Comparison of ENCODE assay signal across 8 cellular contexts in the genomic region with DNA sequence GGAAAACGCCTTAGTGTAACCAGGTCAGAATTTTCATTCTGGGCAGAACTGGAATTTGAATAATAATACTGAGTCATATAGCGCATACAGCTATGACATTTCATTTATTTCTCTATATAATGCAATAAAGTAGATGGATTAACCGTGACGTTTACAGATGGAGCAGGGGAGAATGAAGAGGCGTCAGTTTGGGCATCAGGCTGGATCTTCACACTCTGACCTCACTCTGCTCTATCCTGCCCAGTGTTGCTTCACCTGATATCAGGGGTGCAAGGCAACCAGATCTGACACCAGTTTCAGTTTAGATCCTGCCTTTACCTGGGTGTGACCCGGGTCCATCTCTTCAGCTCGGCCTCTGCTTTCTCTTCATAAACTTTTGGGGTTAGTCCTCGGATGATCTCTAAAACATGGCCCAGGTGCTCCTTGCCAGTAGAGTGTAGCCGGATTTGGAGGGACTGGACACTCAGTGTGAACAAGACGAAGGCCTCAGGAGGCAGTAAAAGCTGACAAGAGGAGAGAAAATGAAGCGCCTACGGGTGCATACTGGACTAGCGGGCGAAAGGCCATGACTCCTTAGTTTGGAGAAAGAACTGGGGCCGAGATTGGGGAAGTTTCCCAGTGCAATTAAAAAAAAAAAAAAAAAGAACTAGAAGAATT. TPM values are rescaled to one million over a fixed set of nuclear protein-coding genes. Genes with fewer than 3 reads are reported as not detected.
A peak's percentile ranks its signal among the peaks of the same experiment; 100 is the strongest.
DNase-seq lines count a peak whose midpoint lies in the region; ATAC-seq and TF ChIP-seq lines count a peak whose summit lies in the region.

No MANE protein-coding gene starts in this region.

- peak overlapping the region; percentile 96 to 98 for H3K27ac ChIP-seq in liver (ENCODE audit: low read depth in 1 of 2, low read length in 2 of 2)
- H3K27ac ChIP-seq in transverse colon: peak overlapping the region; percentile 93 to 99 (median 98)

- 27% methylated on average over 15 of the region's 15 CpGs for WGBS in liver
- WGBS in transverse colon (ENCODE audit: low coverage in 1 of 2), 2 donors: 21 to 26% methylated on average over 10 to 15 of the region's 15 CpGs

- TF ChIP-seq EP300 in transverse colon (IDR thresholded peaks at IDR 0.05; ENCODE audit: low read depth): no peak

- no peak for DNase-seq in astrocyte of the spinal cord (ENCODE audit: low read depth, low spot score)
- no peak for DNase-seq in transverse colon

- H3K36me3 ChIP-seq in liver (ENCODE audit: control insufficient read depth in 4 of 4, insufficient read depth in 3 of 4, low read depth in 1 of 4, low read length in 3 of 4) (no peaks in the 10 kb centered on the region), transverse colon (no peaks in the 10 kb centered on the region)

- ATAC-seq in GM18520 (IDR thresholded peaks at IDR 0.05; ENCODE audit: unreplicated experiment) (peak; percentile 2), HG03520 (IDR thresholded peaks at IDR 0.05; ENCODE audit: unreplicated experiment) (peak; percentile 11), HG02973 (IDR thresholded peaks at IDR 0.05; ENCODE audit: unreplicated experiment) (no peak), GM21825 (IDR thresholded peaks at IDR 0.05; ENCODE audit: unreplicated experiment) (no peak), HG03097 (IDR thresholded peaks at IDR 0.05; ENCODE audit: low FRiP score, unreplicated experiment) (no peak)

- H3K9me3 ChIP-seq in liver (ENCODE audit: control insufficient read depth in 4 of 4, low read length in 3 of 4) (no peaks in the 10 kb centered on the region), transverse colon (no peaks in the 10 kb centered on the region)

- H3K27me3 ChIP-seq in liver (ENCODE audit: control insufficient read depth in 4 of 4, insufficient read depth in 4 of 4, low read length in 3 of 4): no peaks in the 10 kb centered on the region
- no peaks in the 10 kb centered on the region for H3K27me3 ChIP-seq in transverse colon

- TF ChIP-seq CTCF in astrocyte of the spinal cord (IDR thresholded peaks at IDR 0.05; ENCODE audit: low read depth, low read length) (no peak), liver (IDR thresholded peaks at IDR 0.05; ENCODE audit: low read depth, low read length, missing input control) (no peak), transverse colon (IDR thresholded peaks at IDR 0.05) (no peak)

- peak overlapping the region; percentile 95 for H3K4me3 ChIP-seq in astrocyte of the spinal cord (ENCODE audit: low read depth, low read length)
- peak overlapping the region in 2 of 3 donors; percentile 21 to 92 for H3K4me3 ChIP-seq in liver (ENCODE audit: low read depth in 1 of 3, low read length in 3 of 3)
- peak overlapping the region in 3 of 4 donors; percentile 79 to 100 (median 92) for H3K4me3 ChIP-seq in transverse colon

- H3K4me1 ChIP-seq in liver (ENCODE audit: control insufficient read depth in 4 of 4, insufficient read depth in 4 of 4, low read length in 3 of 4) (peaks cover 18 to 42% (median 30%) of the 10 kb centered on the region in 4 donors), transverse colon (peaks cover 21 to 58% (median 29%) of the 10 kb centered on the region in 4 donors)

- intact Hi-C loops in transverse colon (cut with DNase I; ENCODE audit: low total_unique reads): no loop called here

- no peak for TF ChIP-seq POLR2A in transverse colon (IDR thresholded peaks at IDR 0.05)

- H3K9ac ChIP-seq in liver (ENCODE audit: low read depth in 1 of 2, low read length in 2 of 2): peak overlapping the region in 1 of 2 donors; percentile 74

- no peak for TF ChIP-seq RAD21 in liver (IDR thresholded peaks at IDR 0.05)

- in situ Hi-C loops in astrocyte of the spinal cord (cut with HindIII; ENCODE audit: low sequenced_read_pairs): no loop called here
- in situ Hi-C loops in transverse colon (cut with MboI; ENCODE audit: low pct_ligation_motif_present in 1 of 4, low pct_unique_long_range_greater_than_20kb in 1 of 4, low sequenced_read_pairs in 3 of 4): no loop called here

TF ChIP-seq in liver, 16 proteins besides CTCF, POLR2A, EP300 and RAD21:
- TF ChIP-seq, protein P1, sequence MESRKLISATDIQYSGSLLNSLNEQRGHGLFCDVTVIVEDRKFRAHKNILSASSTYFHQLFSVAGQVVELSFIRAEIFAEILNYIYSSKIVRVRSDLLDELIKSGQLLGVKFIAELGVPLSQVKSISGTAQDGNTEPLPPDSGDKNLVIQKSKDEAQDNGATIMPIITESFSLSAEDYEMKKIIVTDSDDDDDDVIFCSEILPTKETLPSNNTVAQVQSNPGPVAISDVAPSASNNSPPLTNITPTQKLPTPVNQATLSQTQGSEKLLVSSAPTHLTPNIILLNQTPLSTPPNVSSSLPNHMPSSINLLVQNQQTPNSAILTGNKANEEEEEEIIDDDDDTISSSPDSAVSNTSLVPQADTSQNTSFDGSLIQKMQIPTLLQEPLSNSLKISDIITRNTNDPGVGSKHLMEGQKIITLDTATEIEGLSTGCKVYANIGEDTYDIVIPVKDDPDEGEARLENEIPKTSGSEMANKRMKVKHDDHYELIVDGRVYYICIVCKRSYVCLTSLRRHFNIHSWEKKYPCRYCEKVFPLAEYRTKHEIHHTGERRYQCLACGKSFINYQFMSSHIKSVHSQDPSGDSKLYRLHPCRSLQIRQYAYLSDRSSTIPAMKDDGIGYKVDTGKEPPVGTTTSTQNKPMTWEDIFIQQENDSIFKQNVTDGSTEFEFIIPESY (IDR thresholded peaks at IDR 0.05): no peak
- peak; percentile 32 for TF ChIP-seq SP1 (IDR thresholded peaks at IDR 0.05)

RNA-seq across cellular contexts. Expression of a gene that starts 1.4 kb away (rescaled TPM):
- total RNA-seq in liver: 10 to 100 TPM; 15.4 to 17.2 TPM
- 10 to 100 TPM; 15.8 to 49.7 TPM for polyA plus RNA-seq in liver
- total RNA-seq in transverse colon: 100 to 1,000 TPM in 2 of 4 donors, 10 to 100 TPM in 2; 45.2 to 217 (median 110) TPM

RNA-seq across cellular contexts. Expression of a gene that starts 17.2 kb away (rescaled TPM):
- total RNA-seq in liver (under 1 TPM; 0.08 to 0.14 TPM), transverse colon (10 to 100 TPM in 1 of 4 donors, 1 to 10 TPM in 3; 2.2 to 33.4 (median 4.7) TPM)
- under 1 TPM in 1 of 2 donors, not detected in 1; 0.06 TPM for polyA plus RNA-seq in liver

RNA-seq across cellular contexts. Expression of a gene that starts 28.9 kb away (rescaled TPM):
- total RNA-seq in liver: 10 to 100 TPM; 12.0 to 21.0 TPM
- 10 to 100 TPM; 10.3 to 10.7 TPM for polyA plus RNA-seq in liver
- 10 to 100 TPM; 21.1 to 29.9 (median 24.8) TPM for total RNA-seq in transverse colon

Comparison
In these comparisons a context has a peak if more than half of its experiments do, and no peak if none do; other contexts are left out.
1. ATAC-seq: peak in GM18520 (single experiment) and HG03520 (single experiment); none in HG02973 (single experiment), GM21825 (single experiment) and HG03097 (single experiment).
2. Peak in every context shown above with its lines, with median percentiles within 50 percentile points of each other: H3K4me3 ChIP-seq.